In genomic region chr4:146638801-146639351, GRCh38 we compare ENCODE assay signal across 1 cellular context.
TF ChIP-seq lines count a peak whose summit lies in the region.

POU4F2 (plus strand) TSS chr4:146638893; CDS start chr4:146639141, 248 bp downstream.

TF ChIP-seq in HEK293, 187 proteins besides CTCF, POLR2A, EP300 and RAD21 (continued from another document):
- TF ChIP-seq ZBTB20 (tag by site-specific recombination; IDR thresholded peaks at IDR 0.05), result peak; percentile 49; the same call in 1 of the 2 replicates
- TF ChIP-seq ZNF394 (tag by site-specific recombination; IDR thresholded peaks at IDR 0.05; ENCODE audit: borderline replicate concordance), result no peak
- TF ChIP-seq OVOL3 (tag by site-specific recombination; IDR thresholded peaks at IDR 0.05), result no peak
- no peak for TF ChIP-seq ZNF776 (tag by site-specific recombination; IDR thresholded peaks at IDR 0.05; ENCODE audit: borderline replicate concordance)
- no peak for TF ChIP-seq ZNF433 (tag by site-specific recombination; IDR thresholded peaks at IDR 0.05; ENCODE audit: low read depth)
- TF ChIP-seq ZNF398 (tag by site-specific recombination; IDR thresholded peaks at IDR 0.05), result 0 out of 2 replicates have a peak, but pooled peaks have one; percentile 3
- no peak for TF ChIP-seq TSHZ1 (tag by site-specific recombination; IDR thresholded peaks at IDR 0.05; ENCODE audit: borderline replicate concordance)
- TF ChIP-seq ZNF660 (tag by site-specific recombination; IDR thresholded peaks at IDR 0.05), result 0 out of 2 replicates have a peak, but pooled peaks have one; percentile 47
- TF ChIP-seq ZNF37A (tag by site-specific recombination; IDR thresholded peaks at IDR 0.05), result no peak
- no peak for TF ChIP-seq KLF9 (tag by site-specific recombination; IDR thresholded peaks at IDR 0.05; ENCODE audit: low read depth)
- no peak for TF ChIP-seq EGR2 (tag by site-specific recombination; IDR thresholded peaks at IDR 0.05; ENCODE audit: low read depth)
